8 cellular contexts compared by ENCODE assay signal in the genomic region with DNA sequence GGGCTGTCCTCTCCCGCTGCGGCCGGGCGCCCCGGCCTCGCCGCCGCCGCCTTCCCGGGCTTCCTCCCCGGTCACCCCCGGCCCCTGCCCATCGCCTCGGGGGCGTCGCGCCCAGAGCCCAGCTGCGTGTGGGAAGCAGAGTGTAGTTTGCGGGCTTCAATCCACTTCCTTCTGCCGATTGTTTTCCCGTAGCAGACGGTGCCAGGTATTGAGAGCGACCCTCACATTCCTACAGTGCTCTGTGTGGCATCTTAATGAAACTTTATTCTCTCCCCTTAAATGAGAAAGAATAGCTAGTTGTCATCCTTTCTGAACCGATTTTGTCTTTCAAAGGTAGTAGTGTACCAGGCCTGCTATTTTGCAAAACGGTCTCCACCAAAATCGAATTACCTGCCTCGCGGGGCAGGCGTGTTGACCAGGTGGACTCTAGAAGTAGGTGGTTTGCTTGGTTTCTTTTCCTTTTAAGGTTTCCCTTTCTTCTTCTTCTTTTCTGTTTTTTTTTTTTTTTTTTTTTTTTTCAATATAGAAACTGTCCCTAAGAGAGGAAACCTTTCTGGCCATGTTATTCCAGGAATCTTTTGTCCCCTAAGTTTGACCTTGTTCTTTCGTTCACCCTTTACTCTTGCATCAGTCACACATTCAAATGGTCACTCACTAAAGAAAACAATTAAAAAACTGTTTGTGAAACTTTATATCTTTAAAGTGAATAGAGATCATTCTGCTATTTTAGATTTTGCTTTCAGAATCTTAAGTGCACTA. TPM values are rescaled to one million over a fixed set of nuclear protein-coding genes. Genes with fewer than 3 reads are reported as not detected.
A peak's percentile ranks its signal among the peaks of the same experiment; 100 is the strongest.
DNase-seq lines count a peak whose midpoint lies in the region; ATAC-seq and TF ChIP-seq lines count a peak whose summit lies in the region.

No MANE protein-coding gene starts in this region.

- no peak for TF ChIP-seq CTCF in cardiac fibroblast (IDR thresholded peaks at IDR 0.05; ENCODE audit: low read depth, low read length)
- no peak for TF ChIP-seq CTCF in tibial artery (IDR thresholded peaks at IDR 0.05)

- peak overlapping the region; percentile 82 for H3K4me3 Mint-ChIP-seq in activated CD4-positive, alpha-beta T cell treated with anti-CD3 and anti-CD28 coated beads, Interleukin-2, amount 10 ng/mL, durations not matched to agents 7 days and 5 days

- CTCF ChIA-PET in activated CD4-positive, alpha-beta T cell treated with anti-CD3 and anti-CD28 coated beads, Interleukin-2, amount 10 ng/mL, durations not matched to agents 7 days and 5 days (lab: Charles Lee) = interaction anchor here (0.5 kb wide), 1 partner anchor 1721 kb away, joined by 6 read pairs; no protein-coding TSS in a partner anchor

- no peaks in the 10 kb centered on the region for H3K9me3 ChIP-seq in tibial artery

- no peaks in the 10 kb centered on the region for H3K36me3 ChIP-seq in tibial artery

- H3K27ac Mint-ChIP-seq in activated CD4-positive, alpha-beta T cell treated with anti-CD3 and anti-CD28 coated beads, Interleukin-2, amount 10 ng/mL, durations not matched to agents 7 days and 5 days = peak overlapping the region; percentile 89

- peak overlapping the region; percentile 72 to 82 for H3K4me3 ChIP-seq in cardiac fibroblast (replicated peaks in 1 of 2; ENCODE audit: low read depth in 2 of 2, low read length in 2 of 2)
- peak overlapping the region; percentile 86 to 96 for H3K4me3 ChIP-seq in tibial artery

- H3K9me3 Mint-ChIP-seq in activated CD4-positive, alpha-beta T cell treated with anti-CD3 and anti-CD28 coated beads, Interleukin-2, amount 10 ng/mL, durations not matched to agents 7 days and 5 days = peaks cover 2% of the 10 kb centered on the region

- peak; percentile 20 for DNase-seq in activated CD4-positive, alpha-beta T cell treated with anti-CD3 and anti-CD28 coated beads, Interleukin-2, amount 10 ng/mL, durations not matched to agents 7 days and 5 days
- DNase-seq in activated CD4-positive, alpha-beta T cell treated with anti-CD3 and anti-CD28 coated beads for 4 hours = no peak
- DNase-seq in NCI-H526 (lab: John Stamatoyannopoulos, UW) (peak; percentile 10 to 60), cardiac fibroblast (ENCODE audit: low read depth in 2 of 2) (peak in 1 of 2 donors; percentile 25), lung microvascular endothelial cell (ENCODE audit: low read depth in 2 of 2) (peak; percentile 40 to 49), tibial artery (peak in 1 of 2 donors; percentile 26), NCI-H1105 treated with DMSO at 0.1 percent for 48 hours (lab: John Stamatoyannopoulos, UW) (no peak)

- peak overlapping the region; percentile 93 to 96 for H3K27ac ChIP-seq in tibial artery

- peaks cover 33% of the 10 kb centered on the region for H3K4me1 Mint-ChIP-seq in activated CD4-positive, alpha-beta T cell treated with anti-CD3 and anti-CD28 coated beads, Interleukin-2, amount 10 ng/mL, durations not matched to agents 7 days and 5 days

- peaks cover 11% of the 10 kb centered on the region for H3K27me3 Mint-ChIP-seq in activated CD4-positive, alpha-beta T cell treated with anti-CD3 and anti-CD28 coated beads, Interleukin-2, amount 10 ng/mL, durations not matched to agents 7 days and 5 days

- peaks cover 7% of the 10 kb centered on the region for H3K36me3 Mint-ChIP-seq in activated CD4-positive, alpha-beta T cell treated with anti-CD3 and anti-CD28 coated beads, Interleukin-2, amount 10 ng/mL, durations not matched to agents 7 days and 5 days (ENCODE audit: low read depth)

- peaks cover 0 to 47% (median 3%) of the 10 kb centered on the region in 4 donors for H3K4me1 ChIP-seq in tibial artery

- ATAC-seq in GM18502 (IDR thresholded peaks at IDR 0.05; ENCODE audit: poor library complexity, unreplicated experiment) = no peak

- intact Hi-C loops in tibial artery (cut with DNase I; ENCODE audit: low total_unique reads) = no loop called here

- no peaks in the 10 kb centered on the region for H3K27me3 ChIP-seq in tibial artery

- POLR2A ChIA-PET in activated CD4-positive, alpha-beta T cell treated with anti-CD3 and anti-CD28 coated beads, Interleukin-2, amount 10 ng/mL, durations not matched to agents 7 days and 5 days (lab: Charles Lee) = no interaction called here

RNA-seq across cellular contexts. Expression of a gene that starts 0.9 kb away (rescaled TPM):
- 10 to 100 TPM; 50.3 to 56.0 TPM for total RNA-seq in activated CD4-positive, alpha-beta T cell treated with anti-CD3 and anti-CD28 coated beads, Interleukin-2, amount 10 ng/mL, durations not matched to agents 7 days and 5 days
- total RNA-seq in lung microvascular endothelial cell = 44.7 and 64.3 TPM in 2 replicates

Comparison
In these comparisons a context has a peak if more than half of its experiments do, and no peak if none do; other contexts are left out.
1. DNase-seq: peak in activated CD4-positive, alpha-beta T cell treated with anti-CD3 and anti-CD28 coated beads, Interleukin-2, amount 10 ng/mL, durations not matched to agents 7 days and 5 days (single experiment), NCI-H526 (2 of 2) and lung microvascular endothelial cell (2 of 2); none in activated CD4-positive, alpha-beta T cell treated with anti-CD3 and anti-CD28 coated beads for 4 hours (0 of 2) and NCI-H1105 treated with DMSO at 0.1 percent for 48 hours (single experiment).